1 cellular context compared by ENCODE assay signal in the genomic region with DNA sequence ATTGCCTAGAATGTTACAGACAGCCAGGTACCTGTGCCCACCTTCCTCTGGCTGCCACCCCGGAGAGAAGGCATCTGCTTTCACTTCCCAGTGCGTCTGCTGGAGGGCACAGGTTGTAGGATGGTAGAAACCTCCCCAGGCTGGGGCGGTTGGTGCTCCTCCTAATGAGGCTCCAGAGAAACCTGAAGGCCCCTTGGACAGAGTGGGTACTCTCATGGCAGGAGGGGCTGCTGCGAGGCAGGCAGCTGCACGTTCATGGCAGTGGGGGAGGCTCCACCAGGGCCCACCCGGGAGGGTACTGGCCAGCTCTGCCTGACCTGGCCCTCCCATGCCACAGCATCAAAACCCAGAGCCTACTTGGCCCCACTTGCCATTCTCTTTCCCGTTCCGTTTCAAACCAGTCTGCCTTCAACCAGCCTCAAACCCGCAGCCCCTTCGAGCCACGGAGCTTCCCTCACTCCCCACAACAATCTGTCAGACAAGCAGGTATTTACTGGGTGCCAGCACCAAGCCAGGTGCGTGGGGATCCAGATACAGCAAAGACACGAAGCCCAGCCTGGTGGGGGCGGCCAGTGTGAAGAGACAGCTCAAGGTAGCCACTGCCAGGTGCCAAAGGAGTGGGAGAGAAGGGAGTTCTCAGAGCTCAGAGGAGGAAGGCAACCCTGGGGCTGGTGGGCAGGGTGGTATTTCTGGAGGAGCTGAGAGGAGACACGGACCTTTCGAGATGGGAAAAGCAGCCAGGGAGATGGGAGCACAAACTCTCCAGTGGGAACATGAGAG.
TF ChIP-seq lines count a peak whose summit lies in the region.

No MANE protein-coding gene starts in this region.

TF ChIP-seq in IMR-90, 13 proteins besides CTCF, POLR2A, EP300 and RAD21:
- TF ChIP-seq MAZ (IDR thresholded peaks at IDR 0.05; ENCODE audit: borderline replicate concordance, low read depth, low read length), result no peak
- no peak for TF ChIP-seq MAFK (IDR thresholded peaks at IDR 0.05; ENCODE audit: low read depth, low read length)
- TF ChIP-seq, protein P1, sequence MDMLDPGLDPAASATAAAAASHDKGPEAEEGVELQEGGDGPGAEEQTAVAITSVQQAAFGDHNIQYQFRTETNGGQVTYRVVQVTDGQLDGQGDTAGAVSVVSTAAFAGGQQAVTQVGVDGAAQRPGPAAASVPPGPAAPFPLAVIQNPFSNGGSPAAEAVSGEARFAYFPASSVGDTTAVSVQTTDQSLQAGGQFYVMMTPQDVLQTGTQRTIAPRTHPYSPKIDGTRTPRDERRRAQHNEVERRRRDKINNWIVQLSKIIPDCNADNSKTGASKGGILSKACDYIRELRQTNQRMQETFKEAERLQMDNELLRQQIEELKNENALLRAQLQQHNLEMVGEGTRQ (IDR thresholded peaks at IDR 0.05; ENCODE audit: low read depth, low read length), result no peak
- TF ChIP-seq NFE2L2 (IDR thresholded peaks at IDR 0.05; ENCODE audit: low read depth, low read length), result no peak
- no peak for TF ChIP-seq RFX5 (IDR thresholded peaks at IDR 0.05; ENCODE audit: low read depth, low read length)
- no peak for TF ChIP-seq RCOR1 (IDR thresholded peaks at IDR 0.05; ENCODE audit: insufficient replicate concordance, low read length)
- TF ChIP-seq CHD1 (IDR thresholded peaks at IDR 0.05; ENCODE audit: low read depth, low read length), result no peak
- TF ChIP-seq SMC3 (IDR thresholded peaks at IDR 0.05; ENCODE audit: low read depth, low read length), result no peak
